17 cellular contexts compared by ENCODE assay signal in genomic region chr12:119156401-119156800, GRCh38. TPM values are rescaled to one million over a fixed set of nuclear protein-coding genes. Genes with fewer than 3 reads are reported as not detected.
DNase-seq lines count a peak whose midpoint lies in the region; ATAC-seq, FAIRE-seq and TF ChIP-seq lines count a peak whose summit lies in the region.
"Had no signal": no experiment of that assay in that cellular context is flagged by ENCODE, and none has a peak within 500 bp of the region (broad histone marks: within the 10 kb centered on the region; RNA-seq: fewer than 3 reads in every experiment).

No MANE protein-coding gene starts in this region.

- DNase-seq in D721Med (ENCODE audit: insufficient read length, low spot score), result no peak
- DNase-seq in left ventricle myocardium inferior, result no peak
- DNase-seq in gastrocnemius medialis, result peak in 1 of 2 donors; percentile 30
- no peak for DNase-seq in sciatic nerve (ENCODE audit: low spot score)
- no peak for DNase-seq in stimulated activated naive CD4-positive, alpha-beta T cell treated with Interleukin-2 at 50 U/mL for 16 hours (lab: John Stamatoyannopoulos, UW)
- DNase-seq in stimulated activated effector memory CD8-positive, alpha-beta T cell treated with anti-CD3 and anti-CD28 coated beads, Interleukin-12 subunit alpha, Interleukin-12 subunit beta, amount 100 ng/mL, for 72 hours (ENCODE audit: low spot score in 2 of 2), result no peak
- DNase-seq: activated CD4-positive, alpha-beta memory T cell treated with anti-CD3 and anti-CD28 coated beads, Interleukin-2, amount 10 ng/mL, durations not matched to agents 7 days and 5 days; activated naive CD8-positive, alpha-beta T cell treated with anti-CD3 and anti-CD28 coated beads, Interleukin-2, amount 50 U/mL, for 24 hours; central memory CD4-positive, alpha-beta T cell; DMS79 treated with DMSO at 0.1 percent for 48 hours; effector memory CD8-positive, alpha-beta T cell; NCI-H2171; NCI-H82 had no signal

- in situ Hi-C loops in gastrocnemius medialis (cut with MboI; ENCODE audit: low sequenced_read_pairs in 4 of 4), result no loop called here

- intact Hi-C loops in left ventricle myocardium inferior (cut with micrococcal nuclease), result no loop called here
- intact Hi-C loops in gastrocnemius medialis (cut with DNase I; ENCODE audit: low total_unique reads), result loop anchor here (2.0 kb wide), 1 partner anchor 90 kb away; no protein-coding TSS in a partner anchor
- intact Hi-C loops in sciatic nerve (cut with DNase I), result no loop called here

- H3K4me1 Mint-ChIP-seq in stimulated activated effector memory CD8-positive, alpha-beta T cell treated with anti-CD3 and anti-CD28 coated beads, Interleukin-12 subunit alpha, Interleukin-12 subunit beta, amount 100 ng/mL, for 72 hours, result peaks cover 5% of the 10 kb centered on the region
- H3K4me1 Mint-ChIP-seq: activated CD4-positive, alpha-beta memory T cell treated with anti-CD3 and anti-CD28 coated beads, Interleukin-2, amount 10 ng/mL, durations not matched to agents 7 days and 5 days; activated naive CD8-positive, alpha-beta T cell treated with anti-CD3 and anti-CD28 coated beads, Interleukin-2, amount 50 U/mL, for 24 hours; B cell had no signal

- no peak for TF ChIP-seq POLR2A in gastrocnemius medialis (IDR thresholded peaks at IDR 0.05)

- no peaks in the 10 kb centered on the region for H3K27me3 ChIP-seq in left ventricle myocardium inferior (ENCODE audit: low read depth)
- H3K27me3 ChIP-seq in gastrocnemius medialis, result no peaks in the 10 kb centered on the region

- H3K27ac Mint-ChIP-seq in stimulated activated effector memory CD8-positive, alpha-beta T cell treated with anti-CD3 and anti-CD28 coated beads, Interleukin-12 subunit alpha, Interleukin-12 subunit beta, amount 100 ng/mL, for 72 hours, result no peak overlapping the region
- H3K27ac Mint-ChIP-seq: activated CD4-positive, alpha-beta memory T cell treated with anti-CD3 and anti-CD28 coated beads, Interleukin-2, amount 10 ng/mL, durations not matched to agents 7 days and 5 days; activated naive CD8-positive, alpha-beta T cell treated with anti-CD3 and anti-CD28 coated beads, Interleukin-2, amount 50 U/mL, for 24 hours; B cell; effector memory CD8-positive, alpha-beta T cell; nephron had no signal

- H3K4me3 ChIP-seq in left ventricle myocardium inferior (no peak overlapping the region), gastrocnemius medialis (no peak overlapping the region)

- peaks cover 8% of the 10 kb centered on the region for H3K9me3 Mint-ChIP-seq in stimulated activated effector memory CD8-positive, alpha-beta T cell treated with anti-CD3 and anti-CD28 coated beads, Interleukin-12 subunit alpha, Interleukin-12 subunit beta, amount 100 ng/mL, for 72 hours

- peak; percentile 53 for TF ChIP-seq CTCF in D721Med (IDR thresholded peaks at IDR 0.05; ENCODE audit: insufficient read depth, missing control alignments)
- 0 out of 2 replicates have a peak, but pooled peaks have one; percentile 7 for TF ChIP-seq CTCF in VCaP (conservative IDR thresholded peaks at IDR 0.05)
- peak; percentile 26 for TF ChIP-seq CTCF in left ventricle myocardium inferior (IDR thresholded peaks at IDR 0.05; ENCODE audit: borderline replicate concordance)
- peak in 1 of 5 experiments; percentile 23 for TF ChIP-seq CTCF in gastrocnemius medialis (IDR thresholded peaks at IDR 0.05 in 4 of 5, conservative IDR thresholded peaks at IDR 0.05 in 1 of 5)

- H3K4me1 ChIP-seq in left ventricle myocardium inferior (peaks cover 47% of the 10 kb centered on the region), gastrocnemius medialis (peaks cover 43 to 46% of the 10 kb centered on the region in 2 donors)

- H3K36me3 ChIP-seq in left ventricle myocardium inferior (peaks cover 3% of the 10 kb centered on the region), gastrocnemius medialis (no peaks in the 10 kb centered on the region)

- H3K36me3 Mint-ChIP-seq in stimulated activated effector memory CD8-positive, alpha-beta T cell treated with anti-CD3 and anti-CD28 coated beads, Interleukin-12 subunit alpha, Interleukin-12 subunit beta, amount 100 ng/mL, for 72 hours, result no peaks in the 10 kb centered on the region

- H3K9me3 ChIP-seq in left ventricle myocardium inferior (replicated peaks) (peaks cover 9% of the 10 kb centered on the region), gastrocnemius medialis (no peaks in the 10 kb centered on the region)

- H3K4me3 Mint-ChIP-seq in stimulated activated effector memory CD8-positive, alpha-beta T cell treated with anti-CD3 and anti-CD28 coated beads, Interleukin-12 subunit alpha, Interleukin-12 subunit beta, amount 100 ng/mL, for 72 hours, result no peak overlapping the region
- H3K4me3 Mint-ChIP-seq: activated CD4-positive, alpha-beta memory T cell treated with anti-CD3 and anti-CD28 coated beads, Interleukin-2, amount 10 ng/mL, durations not matched to agents 7 days and 5 days; activated naive CD8-positive, alpha-beta T cell treated with anti-CD3 and anti-CD28 coated beads, Interleukin-2, amount 50 U/mL, for 24 hours; B cell; effector memory CD8-positive, alpha-beta T cell; nephron had no signal

- no peak for ATAC-seq in gastrocnemius medialis
- no peak for ATAC-seq in sciatic nerve
- no peak for ATAC-seq in stimulated activated effector memory CD8-positive, alpha-beta T cell treated with anti-CD3 and anti-CD28 coated beads, Interleukin-12 subunit alpha, Interleukin-12 subunit beta, amount 100 ng/mL, for 72 hours
- ATAC-seq: activated naive CD8-positive, alpha-beta T cell treated with anti-CD3 and anti-CD28 coated beads, Interleukin-2, amount 50 U/mL, for 24 hours; effector memory CD8-positive, alpha-beta T cell; Panc1 had no signal

- FAIRE-seq in D721Med (lab: Jason Lieb, UNC), result no peak

- H3K27ac ChIP-seq in VCaP (no peak overlapping the region), left ventricle myocardium inferior (replicated peaks) (peak overlapping the region; percentile 88), gastrocnemius medialis (peak overlapping the region; percentile 93 to 99 (median 95))

RNA-seq across cellular contexts. Expression of gene HSPB8, which starts 22.3 kb away (rescaled TPM):
- total RNA-seq in left ventricle myocardium inferior (512 TPM), gastrocnemius medialis (100 to 1,000 TPM; 552 to 742 (median 604) TPM), sciatic nerve (12.5 TPM)
- total RNA-seq: activated CD4-positive, alpha-beta memory T cell treated with anti-CD3 and anti-CD28 coated beads, Interleukin-2, amount 10 ng/mL, durations not matched to agents 7 days and 5 days; B cell had no signal

Comparison
In these comparisons a context has a peak if more than half of its experiments do, and no peak if none do; other contexts are left out.
1. RNA of gene HSPB8, which starts 22.3 kb away (total RNA-seq): 552 to 742 TPM in gastrocnemius medialis and 512 TPM in left ventricle myocardium inferior (single experiment); 12.5 TPM in sciatic nerve (single experiment); every median in the first group is over 10 times any median in the second.